ENCODE assay signal across 25 cellular contexts in the genomic region with DNA sequence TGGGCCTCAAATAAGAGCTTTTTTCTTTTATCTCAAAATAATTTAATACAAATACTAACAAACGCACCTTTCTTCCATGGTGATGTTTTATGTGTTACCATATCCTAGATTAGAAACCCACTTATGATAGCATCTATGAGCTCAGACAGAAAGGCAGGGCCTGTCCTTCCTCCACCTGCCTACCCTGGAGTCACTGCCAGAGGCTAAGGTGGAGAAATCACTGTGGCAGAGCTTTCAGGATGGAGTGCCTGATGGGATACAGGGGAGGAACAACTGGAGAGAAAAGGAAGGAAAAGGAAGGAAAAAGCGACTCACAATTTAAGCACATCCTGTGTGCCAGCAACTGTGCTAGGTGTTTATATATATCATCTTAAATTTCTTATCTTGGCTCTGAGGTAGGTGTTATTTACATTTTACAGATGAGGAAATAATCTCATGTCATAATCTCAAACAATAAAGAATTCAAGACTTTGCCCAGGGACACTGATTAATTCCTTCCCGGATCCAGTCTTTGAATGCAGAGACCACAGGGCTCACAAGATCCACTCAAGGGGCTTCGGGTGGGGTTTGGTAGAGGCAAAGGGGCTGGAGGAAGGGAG. TPM values are rescaled to one million over a fixed set of nuclear protein-coding genes. Genes with fewer than 3 reads are reported as not detected.
DNase-seq lines count a peak whose midpoint lies in the region; ATAC-seq, FAIRE-seq and TF ChIP-seq lines count a peak whose summit lies in the region.
"Had no signal": no experiment of that assay in that cellular context is flagged by ENCODE, and none has a peak within 500 bp of the region (broad histone marks: within the 10 kb centered on the region; RNA-seq: fewer than 3 reads in every experiment).

No MANE protein-coding gene starts in this region.

- H3K4me1 ChIP-seq in endothelial cell of umbilical vein (ENCODE audit: control insufficient read depth, extremely low read depth, insufficient read depth, low read length) (peaks cover 4% of the 10 kb centered on the region), testis (no peaks in the 10 kb centered on the region)

- H3K27ac Mint-ChIP-seq in activated CD4-positive, alpha-beta T cell treated with anti-CD3 and anti-CD28 coated beads for 36 hours = peak overlapping the region; percentile 61
- H3K27ac Mint-ChIP-seq in neural crest cell (ENCODE audit: unreplicated experiment) = peak overlapping the region; percentile 95
- no peak overlapping the region for H3K27ac Mint-ChIP-seq in nephron progenitor cell
- H3K27ac Mint-ChIP-seq: B cell had no signal

- H3K27ac ChIP-seq in endothelial cell of umbilical vein (ENCODE audit: insufficient read depth, low read depth, low read length) = no peak overlapping the region
- H3K27ac ChIP-seq in testis = no peak overlapping the region
- H3K27ac ChIP-seq: 22Rv1, C4-2B had no signal

- no peak for DNase-seq in activated CD4-positive, alpha-beta T cell treated with anti-CD3 and anti-CD28 coated beads for 36 hours
- no peak for DNase-seq in activated CD4-positive, alpha-beta T cell treated with anti-CD3 and anti-CD28 coated beads, Interleukin-2, amount 50 U/mL, for 1 hour
- DNase-seq in endothelial cell of umbilical vein (ENCODE audit: low read depth, low spot score) (no peak), neural crest cell (ENCODE audit: low read depth, low spot score) (no peak), nephron progenitor cell (no peak), testis (no peak)
- DNase-seq: CD8-positive, alpha-beta memory T cell; DMS79 treated with DMSO at 0.1 percent for 48 hours; NCI-H1048; NCI-H1436; NCI-H187; NCI-H2081 treated with DMSO at 0.1 percent for 48 hours; NCI-H2171; NCI-H226; NCI-H510A; NCI-H69 had no signal

- no peak overlapping the region for H3K4me2 ChIP-seq in endothelial cell of umbilical vein (ENCODE audit: insufficient read depth, low read length)

- peaks cover 2% of the 10 kb centered on the region for H3K36me3 Mint-ChIP-seq in activated CD4-positive, alpha-beta T cell treated with anti-CD3 and anti-CD28 coated beads for 36 hours (ENCODE audit: low read depth)
- H3K36me3 Mint-ChIP-seq in neural crest cell (ENCODE audit: low read depth) (peaks cover 13% of the 10 kb centered on the region), nephron progenitor cell (ENCODE audit: low read depth) (no peaks in the 10 kb centered on the region)

- dilution Hi-C loops in endothelial cell of umbilical vein (cut with MboI; ENCODE audit: extremely low pct_ligation_motif_present, low sequenced_read_pairs) = no loop called here

- WGBS in testis, 2 donors = 92% methylated on average over 4 of the region's 4 CpGs

- CTCF ChIA-PET in activated CD4-positive, alpha-beta T cell treated with anti-CD3 and anti-CD28 coated beads for 36 hours (lab: Charles Lee) = interaction anchor here (0.5 to 1.4 kb wide), 3 partner anchors 26 to 46 kb away, joined by 3 read pairs; no protein-coding TSS in a partner anchor
- CTCF ChIA-PET in endothelial cell of umbilical vein (lab: Charles Lee) = interaction anchor here (0.7 to 3.3 kb wide), 6 partner anchors 8 to 59 kb away, joined by 3 to 16 read pairs (median 7); no protein-coding TSS in a partner anchor

- no peak for FAIRE-seq in endothelial cell of umbilical vein (lab: Jason Lieb, UNC)
- FAIRE-seq: GM12892, GM19239, H1, RCC 7860 had no signal

- H2AFZ ChIP-seq in endothelial cell of umbilical vein (ENCODE audit: low read depth, low read length) = no peak overlapping the region

- H4K20me1 ChIP-seq in endothelial cell of umbilical vein (replicated peaks; ENCODE audit: control insufficient read depth, extremely low read depth, insufficient read depth, low read length) = no peaks in the 10 kb centered on the region

- H3K79me2 ChIP-seq in endothelial cell of umbilical vein (ENCODE audit: control insufficient read depth, insufficient read depth, low read length) = no peaks in the 10 kb centered on the region

- H3K9me3 ChIP-seq in endothelial cell of umbilical vein (replicated peaks; ENCODE audit: control insufficient read depth, insufficient read depth, low read length) (no peaks in the 10 kb centered on the region), testis (no peaks in the 10 kb centered on the region)

- H3K9me3 Mint-ChIP-seq in activated CD4-positive, alpha-beta T cell treated with anti-CD3 and anti-CD28 coated beads for 36 hours (ENCODE audit: low read depth) = peaks cover 6% of the 10 kb centered on the region
- peaks cover 4% of the 10 kb centered on the region for H3K9me3 Mint-ChIP-seq in neural crest cell
- H3K9me3 Mint-ChIP-seq in nephron progenitor cell = no peaks in the 10 kb centered on the region

- H3K9me1 ChIP-seq in endothelial cell of umbilical vein (replicated peaks; ENCODE audit: control insufficient read depth, extremely low read depth, insufficient read depth, low read length) = no peaks in the 10 kb centered on the region

- H3K4me1 Mint-ChIP-seq in activated CD4-positive, alpha-beta T cell treated with anti-CD3 and anti-CD28 coated beads for 36 hours = no peaks in the 10 kb centered on the region
- peaks cover 53% of the 10 kb centered on the region for H3K4me1 Mint-ChIP-seq in neural crest cell
- H3K4me1 Mint-ChIP-seq in nephron progenitor cell = peaks cover 5% of the 10 kb centered on the region

- H3K27me3 Mint-ChIP-seq in activated CD4-positive, alpha-beta T cell treated with anti-CD3 and anti-CD28 coated beads for 36 hours = no peaks in the 10 kb centered on the region
- H3K27me3 Mint-ChIP-seq in neural crest cell (ENCODE audit: low read depth) (no peaks in the 10 kb centered on the region), nephron progenitor cell (ENCODE audit: low read depth, poor library complexity) (peaks cover 5% of the 10 kb centered on the region)
- H3K27me3 Mint-ChIP-seq: B cell; CD8-positive, alpha-beta memory T cell had no signal

- TF ChIP-seq POLR2A in endothelial cell of umbilical vein (IDR thresholded peaks at IDR 0.05; ENCODE audit: low read depth, low read length) (no peak), testis (IDR thresholded peaks at IDR 0.05) (no peak)

- BruUV-seq in endothelial cell of umbilical vein (replicated peaks; lab: Mats Ljungman, UMichigan) = no TSS peak

- intact Hi-C loops in activated CD4-positive, alpha-beta T cell treated with anti-CD3 and anti-CD28 coated beads for 36 hours (cut with DNase I, micrococcal nuclease) = no loop called here
- intact Hi-C loops in endothelial cell of umbilical vein (cut with micrococcal nuclease) = no loop called here
- intact Hi-C loops in testis (cut with DNase I; ENCODE audit: low total_unique reads) = no loop called here

- POLR2A ChIA-PET in activated CD4-positive, alpha-beta T cell treated with anti-CD3 and anti-CD28 coated beads for 36 hours (lab: Charles Lee) = no interaction called here
- POLR2A ChIA-PET in endothelial cell of umbilical vein (lab: Charles Lee) = no interaction called here

- H3K4me3 ChIP-seq in endothelial cell of umbilical vein (replicated peaks in 1 of 3; ENCODE audit: insufficient read depth in 1 of 3, low read depth in 1 of 3, low read length in 3 of 3) = no peak overlapping the region
- no peak overlapping the region for H3K4me3 ChIP-seq in testis

- ATAC-seq in activated CD4-positive, alpha-beta T cell treated with anti-CD3 and anti-CD28 coated beads for 36 hours = no peak
- no peak for ATAC-seq in HG02642 (IDR thresholded peaks at IDR 0.05; ENCODE audit: poor library complexity, unreplicated experiment)
- ATAC-seq: HCT116 had no signal

- H3K27me3 ChIP-seq in endothelial cell of umbilical vein (ENCODE audit: control insufficient read depth in 2 of 2, insufficient read depth in 2 of 2, low read length in 2 of 2) (no peaks in the 10 kb centered on the region), testis (no peaks in the 10 kb centered on the region)

- no peak overlapping the region for H3K4me3 Mint-ChIP-seq in activated CD4-positive, alpha-beta T cell treated with anti-CD3 and anti-CD28 coated beads for 36 hours
- H3K4me3 Mint-ChIP-seq in neural crest cell = no peak overlapping the region
- no peak overlapping the region for H3K4me3 Mint-ChIP-seq in nephron progenitor cell
- H3K4me3 Mint-ChIP-seq: B cell; CD8-positive, alpha-beta memory T cell had no signal

- no peak overlapping the region for H3K9ac ChIP-seq in endothelial cell of umbilical vein (replicated peaks; ENCODE audit: extremely low read depth, insufficient read depth, low read length)

- TF ChIP-seq CTCF in endothelial cell of umbilical vein (IDR thresholded peaks at IDR 0.05; ENCODE audit: extremely low read depth in 1 of 2, insufficient read depth in 1 of 2, low read depth in 1 of 2, low read length in 2 of 2) (no peak), neural crest cell (conservative IDR thresholded peaks at IDR 0.05) (no peak), nephron progenitor cell (IDR thresholded peaks at IDR 0.05) (no peak), testis (IDR thresholded peaks at IDR 0.05) (no peak)

- H3K36me3 ChIP-seq in endothelial cell of umbilical vein (ENCODE audit: control insufficient read depth in 2 of 2, extremely low read depth in 1 of 2, insufficient read depth in 2 of 2, low read length in 2 of 2) (no peaks in the 10 kb centered on the region), testis (ENCODE audit: low read depth, missing control alignments) (no peaks in the 10 kb centered on the region)

RNA-seq across cellular contexts. Expression of a gene that starts 45.4 kb away (rescaled TPM):
- 1 to 10 TPM; 9.9 to 10.0 TPM for total RNA-seq in activated CD4-positive, alpha-beta T cell treated with anti-CD3 and anti-CD28 coated beads for 36 hours
- total RNA-seq in endothelial cell of umbilical vein (15.9 and 16.5 TPM in 2 replicates), neural crest cell (13.0 and 14.2 TPM in 2 replicates), testis (10 to 100 TPM; 16.7 to 21.9 TPM)
- polyA plus RNA-seq in endothelial cell of umbilical vein (6.4 and 9.7 TPM in 2 replicates), testis (ENCODE audit: insufficient read depth, low read depth, low replicate concordance) (20.6 TPM)
- polyA plus RNA-seq in endothelial cell of umbilical vein (2011; cell fraction: cytosol; rRNA removed) = 8.4 and 9.1 TPM in 2 replicates
- 17.2 and 19.2 TPM in 2 replicates for polyA plus RNA-seq in endothelial cell of umbilical vein (2011; cell fraction: nucleus; rRNA removed)
- 23.8 and 25.5 TPM in 2 replicates for polyA plus RNA-seq in endothelial cell of umbilical vein (2012)
- polyA minus RNA-seq in endothelial cell of umbilical vein = 16.8 and 18.2 TPM in 2 replicates
- polyA minus RNA-seq in endothelial cell of umbilical vein (2011; cell fraction: cytosol; rRNA and poly(A)+ RNA removed) = 5.9 TPM
- polyA minus RNA-seq in endothelial cell of umbilical vein (2011; cell fraction: nucleus; rRNA and poly(A)+ RNA removed) = 28.6 and 35.7 TPM in 2 replicates

RNA-seq across cellular contexts. Expression of a gene that starts 57.5 kb away (rescaled TPM):
- total RNA-seq in activated CD4-positive, alpha-beta T cell treated with anti-CD3 and anti-CD28 coated beads for 36 hours = under 1 TPM in 1 of 2 experiments, not detected in 1; 0.07 TPM
- total RNA-seq in endothelial cell of umbilical vein (0.38 and 0.53 TPM in 2 replicates), neural crest cell (0.48 and 0.68 TPM in 2 replicates), testis (10 to 100 TPM; 12.4 to 16.7 TPM)
- polyA plus RNA-seq in endothelial cell of umbilical vein (0.08 and 0.10 TPM in 2 replicates), testis (ENCODE audit: insufficient read depth, low read depth, low replicate concordance) (7.3 TPM)
- polyA plus RNA-seq in endothelial cell of umbilical vein (2011; cell fraction: cytosol; rRNA removed) = 0.06 TPM in 1 of 2 replicates, not detected in the other
- polyA plus RNA-seq in endothelial cell of umbilical vein (2011; cell fraction: nucleus; rRNA removed) = 0.40 and 0.62 TPM in 2 replicates
- 0.12 and 0.25 TPM in 2 replicates for polyA plus RNA-seq in endothelial cell of umbilical vein (2012)
- 0.36 and 0.49 TPM in 2 replicates for polyA minus RNA-seq in endothelial cell of umbilical vein
- polyA minus RNA-seq in endothelial cell of umbilical vein (2011; cell fraction: cytosol; rRNA and poly(A)+ RNA removed) = not detected
- polyA minus RNA-seq in endothelial cell of umbilical vein (2011; cell fraction: nucleus; rRNA and poly(A)+ RNA removed) = 0.87 and 2.0 TPM in 2 replicates
- polyA plus RNA-seq: CD8-positive, alpha-beta memory T cell had no signal
